Comparison of ENCODE assay signal across 1 cellular context in the genomic region with DNA sequence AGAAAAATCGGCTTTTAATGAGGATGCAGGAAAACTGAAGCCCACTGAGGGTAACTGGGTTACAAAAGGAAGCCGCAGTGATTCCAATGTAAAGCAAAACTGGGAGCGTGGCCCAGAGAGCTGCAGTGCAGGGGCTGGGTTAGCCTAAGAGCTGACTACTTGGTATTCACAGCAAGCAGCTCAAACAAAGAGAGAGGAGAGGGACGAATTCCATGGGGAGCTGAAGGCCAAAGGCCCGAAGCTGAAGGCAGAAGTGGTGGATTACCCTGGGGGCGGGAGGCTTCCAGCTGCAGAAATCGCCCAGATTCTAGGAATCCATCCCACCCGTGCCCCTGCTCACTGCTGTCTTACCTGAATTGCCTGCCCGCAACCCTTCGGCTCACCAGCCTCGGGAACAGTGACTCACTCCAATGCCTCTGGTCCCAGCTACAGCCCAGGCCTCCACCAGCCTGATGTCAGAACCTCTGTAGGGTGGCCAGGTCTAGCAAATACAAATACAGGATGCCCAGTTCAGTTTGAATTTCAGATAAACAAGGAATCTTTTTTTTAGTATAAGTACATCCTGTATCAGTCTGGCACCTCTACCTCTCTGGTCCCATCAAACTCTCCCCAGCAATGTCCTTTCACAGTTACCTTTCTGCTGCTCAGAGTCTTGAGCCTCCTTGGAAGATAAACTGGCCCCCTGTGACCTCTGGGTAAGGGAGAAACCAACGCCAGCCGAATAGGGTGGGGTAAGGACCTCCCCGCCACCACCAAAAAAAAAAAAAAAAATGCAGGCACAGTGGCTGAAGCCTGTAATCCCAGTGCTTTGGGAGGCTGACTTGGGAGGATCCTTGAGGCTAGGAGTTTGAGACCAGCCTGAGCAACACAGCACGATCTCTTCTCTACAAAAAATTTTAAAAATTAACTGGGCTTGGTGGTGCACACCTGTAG.
TF ChIP-seq lines count a peak whose summit lies in the region.

No MANE protein-coding gene starts in this region.

TF ChIP-seq in H1, 55 proteins besides CTCF, POLR2A, EP300 and RAD21:
- peak; percentile 75 for TF ChIP-seq TEAD4 (IDR thresholded peaks at IDR 0.05; ENCODE audit: low read depth, low read length)
- TF ChIP-seq, protein P1, sequence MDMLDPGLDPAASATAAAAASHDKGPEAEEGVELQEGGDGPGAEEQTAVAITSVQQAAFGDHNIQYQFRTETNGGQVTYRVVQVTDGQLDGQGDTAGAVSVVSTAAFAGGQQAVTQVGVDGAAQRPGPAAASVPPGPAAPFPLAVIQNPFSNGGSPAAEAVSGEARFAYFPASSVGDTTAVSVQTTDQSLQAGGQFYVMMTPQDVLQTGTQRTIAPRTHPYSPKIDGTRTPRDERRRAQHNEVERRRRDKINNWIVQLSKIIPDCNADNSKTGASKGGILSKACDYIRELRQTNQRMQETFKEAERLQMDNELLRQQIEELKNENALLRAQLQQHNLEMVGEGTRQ (IDR thresholded peaks at IDR 0.05; ENCODE audit: low read length), result peak; percentile 61; the same call in 1 of the 2 replicates
- no peak for TF ChIP-seq CTBP2 (IDR thresholded peaks at IDR 0.05; ENCODE audit: borderline replicate concordance, insufficient read depth, insufficient read length, low read length)
TF ChIP-seq in H1: peak in this region for 2.
